1 cellular context compared by ENCODE assay signal in the genomic region with DNA sequence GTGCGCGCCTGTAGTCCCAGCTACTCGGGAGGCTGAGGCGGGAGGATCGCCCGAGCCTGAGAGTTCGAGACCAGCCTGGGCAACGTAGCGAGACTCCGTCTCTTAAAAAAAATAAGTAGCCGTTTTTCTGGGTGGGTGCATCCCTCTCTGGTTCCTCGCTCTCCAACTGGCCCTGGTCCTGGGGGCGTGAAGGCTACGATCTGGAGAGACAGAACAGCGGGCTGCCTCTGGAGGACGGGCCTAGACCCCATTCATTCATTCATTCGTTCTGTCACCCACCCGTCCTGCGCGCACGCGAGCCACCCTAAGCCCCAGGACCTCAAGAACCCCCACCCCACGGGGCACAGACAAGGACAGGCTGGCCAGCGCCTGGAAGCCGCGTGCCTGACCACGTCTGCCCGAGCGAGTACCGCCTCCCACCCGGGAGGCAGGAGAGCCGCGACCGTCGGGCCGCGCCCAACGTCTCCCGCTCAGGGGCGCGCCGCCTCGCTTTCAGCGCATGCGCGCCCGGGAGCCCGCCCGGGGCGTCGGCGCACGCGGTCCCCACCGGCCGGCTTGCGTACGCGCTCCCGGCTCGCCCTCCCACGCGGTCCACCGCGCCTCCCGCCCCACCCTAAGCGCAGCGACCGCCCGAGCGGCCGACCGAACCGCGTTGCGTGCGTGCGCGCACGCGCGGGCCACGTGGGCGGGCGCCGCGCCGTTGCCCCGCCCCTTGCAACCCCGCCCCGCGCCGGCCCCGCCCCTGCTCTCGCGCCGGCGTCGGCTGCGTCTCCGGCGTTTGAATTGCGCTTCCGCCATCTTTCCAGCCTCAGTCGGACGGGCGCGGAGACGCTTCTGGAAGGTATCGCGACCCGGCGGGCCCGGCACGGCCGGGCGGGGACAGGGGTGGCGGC.
TF ChIP-seq lines count a peak whose summit lies in the region.

Gene RAN (plus strand): TSS at position 781 of the 893 bp plus-strand sequence. CDS start 528 bp downstream, outside the sequence.

TF ChIP-seq in HepG2, 621 proteins besides CTCF, POLR2A, EP300 and RAD21 (continued from another document and continues in another):
- TF ChIP-seq CENPX (CRISPR knock-in tag; IDR thresholded peaks at IDR 0.05): no peak
- no peak for TF ChIP-seq ZNF101 (CRISPR knock-in tag; IDR thresholded peaks at IDR 0.05; ENCODE audit: borderline replicate concordance, low read depth)
- TF ChIP-seq XRCC5 (optimal IDR thresholded peaks at IDR 0.05; ENCODE audit: low read length): no peak
- 0 out of 2 replicates have a peak, but pooled peaks have one; percentile 35 for TF ChIP-seq ZNF724P (CRISPR knock-in tag; IDR thresholded peaks at IDR 0.05; ENCODE audit: borderline replicate concordance)
- TF ChIP-seq JARID2 (CRISPR knock-in tag; IDR thresholded peaks at IDR 0.05; ENCODE audit: insufficient replicate concordance): no peak
- TF ChIP-seq FOSL1 (CRISPR knock-in tag; IDR thresholded peaks at IDR 0.05; ENCODE audit: borderline replicate concordance): no peak
- no peak for TF ChIP-seq CHD2 (IDR thresholded peaks at IDR 0.05; ENCODE audit: low read depth, low read length)
- TF ChIP-seq SOX5 (CRISPR knock-in tag; IDR thresholded peaks at IDR 0.05; ENCODE audit: borderline replicate concordance): no peak
- no peak; the same call in 1 of the 2 replicates for TF ChIP-seq NFKBIZ (CRISPR knock-in tag; IDR thresholded peaks at IDR 0.05)
- no peak for TF ChIP-seq KDM6A (CRISPR knock-in tag; IDR thresholded peaks at IDR 0.05; ENCODE audit: low read depth)
- TF ChIP-seq AHR (CRISPR knock-in tag; IDR thresholded peaks at IDR 0.05): no peak
- no peak for TF ChIP-seq MTA1 (CRISPR knock-in tag; IDR thresholded peaks at IDR 0.05; ENCODE audit: borderline replicate concordance)
- TF ChIP-seq AGO1 (IDR thresholded peaks at IDR 0.05; ENCODE audit: low read depth, low read length, poor library complexity, severe bottlenecking): no peak
- no peak for TF ChIP-seq NAIF1 (CRISPR knock-in tag; IDR thresholded peaks at IDR 0.05; ENCODE audit: borderline replicate concordance)
- no peak for TF ChIP-seq HIC2 (CRISPR knock-in tag; IDR thresholded peaks at IDR 0.05; ENCODE audit: low read depth)
- TF ChIP-seq, protein P1, sequence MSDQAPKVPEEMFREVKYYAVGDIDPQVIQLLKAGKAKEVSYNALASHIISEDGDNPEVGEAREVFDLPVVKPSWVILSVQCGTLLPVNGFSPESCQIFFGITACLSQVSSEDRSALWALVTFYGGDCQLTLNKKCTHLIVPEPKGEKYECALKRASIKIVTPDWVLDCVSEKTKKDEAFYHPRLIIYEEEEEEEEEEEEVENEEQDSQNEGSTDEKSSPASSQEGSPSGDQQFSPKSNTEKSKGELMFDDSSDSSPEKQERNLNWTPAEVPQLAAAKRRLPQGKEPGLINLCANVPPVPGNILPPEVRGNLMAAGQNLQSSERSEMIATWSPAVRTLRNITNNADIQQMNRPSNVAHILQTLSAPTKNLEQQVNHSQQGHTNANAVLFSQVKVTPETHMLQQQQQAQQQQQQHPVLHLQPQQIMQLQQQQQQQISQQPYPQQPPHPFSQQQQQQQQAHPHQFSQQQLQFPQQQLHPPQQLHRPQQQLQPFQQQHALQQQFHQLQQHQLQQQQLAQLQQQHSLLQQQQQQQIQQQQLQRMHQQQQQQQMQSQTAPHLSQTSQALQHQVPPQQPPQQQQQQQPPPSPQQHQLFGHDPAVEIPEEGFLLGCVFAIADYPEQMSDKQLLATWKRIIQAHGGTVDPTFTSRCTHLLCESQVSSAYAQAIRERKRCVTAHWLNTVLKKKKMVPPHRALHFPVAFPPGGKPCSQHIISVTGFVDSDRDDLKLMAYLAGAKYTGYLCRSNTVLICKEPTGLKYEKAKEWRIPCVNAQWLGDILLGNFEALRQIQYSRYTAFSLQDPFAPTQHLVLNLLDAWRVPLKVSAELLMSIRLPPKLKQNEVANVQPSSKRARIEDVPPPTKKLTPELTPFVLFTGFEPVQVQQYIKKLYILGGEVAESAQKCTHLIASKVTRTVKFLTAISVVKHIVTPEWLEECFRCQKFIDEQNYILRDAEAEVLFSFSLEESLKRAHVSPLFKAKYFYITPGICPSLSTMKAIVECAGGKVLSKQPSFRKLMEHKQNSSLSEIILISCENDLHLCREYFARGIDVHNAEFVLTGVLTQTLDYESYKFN (CRISPR knock-in tag; conservative IDR thresholded peaks at IDR 0.05): 0 out of 2 replicates have a peak, but pooled peaks have one; percentile 18
- TF ChIP-seq, protein P2, sequence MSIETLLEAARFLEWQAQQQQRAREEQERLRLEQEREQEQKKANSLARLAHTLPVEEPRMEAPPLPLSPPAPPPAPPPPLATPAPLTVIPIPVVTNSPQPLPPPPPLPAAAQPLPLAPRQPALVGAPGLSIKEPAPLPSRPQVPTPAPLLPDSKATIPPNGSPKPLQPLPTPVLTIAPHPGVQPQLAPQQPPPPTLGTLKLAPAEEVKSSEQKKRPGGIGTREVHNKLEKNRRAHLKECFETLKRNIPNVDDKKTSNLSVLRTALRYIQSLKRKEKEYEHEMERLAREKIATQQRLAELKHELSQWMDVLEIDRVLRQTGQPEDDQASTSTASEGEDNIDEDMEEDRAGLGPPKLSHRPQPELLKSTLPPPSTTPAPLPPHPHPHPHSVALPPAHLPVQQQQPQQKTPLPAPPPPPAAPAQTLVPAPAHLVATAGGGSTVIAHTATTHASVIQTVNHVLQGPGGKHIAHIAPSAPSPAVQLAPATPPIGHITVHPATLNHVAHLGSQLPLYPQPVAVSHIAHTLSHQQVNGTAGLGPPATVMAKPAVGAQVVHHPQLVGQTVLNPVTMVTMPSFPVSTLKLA (IDR thresholded peaks at IDR 0.05): no peak
- TF ChIP-seq ZNF280B (CRISPR knock-in tag; IDR thresholded peaks at IDR 0.05; ENCODE audit: borderline replicate concordance): no peak; the same call in 1 of the 2 replicates
- no peak for TF ChIP-seq ATF6 (CRISPR knock-in tag; conservative IDR thresholded peaks at IDR 0.05)
- TF ChIP-seq JUNB (CRISPR knock-in tag; IDR thresholded peaks at IDR 0.05; ENCODE audit: borderline replicate concordance): no peak
- TF ChIP-seq ARID3A (IDR thresholded peaks at IDR 0.05; ENCODE audit: low read depth, low read length): no peak
- TF ChIP-seq ZNF597 (CRISPR knock-in tag; IDR thresholded peaks at IDR 0.05): no peak
- TF ChIP-seq ISL2 (CRISPR knock-in tag; IDR thresholded peaks at IDR 0.05): no peak; the same call in 1 of the 2 replicates
- no peak for TF ChIP-seq IKZF1 (IDR thresholded peaks at IDR 0.05)
- no peak for TF ChIP-seq TOPORS (CRISPR knock-in tag; IDR thresholded peaks at IDR 0.05)
- TF ChIP-seq ZBTB4 (CRISPR knock-in tag; IDR thresholded peaks at IDR 0.05; ENCODE audit: borderline replicate concordance): no peak
- TF ChIP-seq ZNF136 (CRISPR knock-in tag; IDR thresholded peaks at IDR 0.05; ENCODE audit: low read depth): no peak
- no peak; the same call in 1 of the 2 replicates for TF ChIP-seq NRL (CRISPR knock-in tag; IDR thresholded peaks at IDR 0.05; ENCODE audit: borderline replicate concordance)
- TF ChIP-seq ESRRA (CRISPR knock-in tag; IDR thresholded peaks at IDR 0.05; ENCODE audit: low read depth): no peak
- TF ChIP-seq, protein P3, sequence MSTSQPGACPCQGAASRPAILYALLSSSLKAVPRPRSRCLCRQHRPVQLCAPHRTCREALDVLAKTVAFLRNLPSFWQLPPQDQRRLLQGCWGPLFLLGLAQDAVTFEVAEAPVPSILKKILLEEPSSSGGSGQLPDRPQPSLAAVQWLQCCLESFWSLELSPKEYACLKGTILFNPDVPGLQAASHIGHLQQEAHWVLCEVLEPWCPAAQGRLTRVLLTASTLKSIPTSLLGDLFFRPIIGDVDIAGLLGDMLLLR (CRISPR knock-in tag; IDR thresholded peaks at IDR 0.05): peak; percentile 51; the same call in 1 of the 2 replicates
- TF ChIP-seq KAT8 (CRISPR knock-in tag; IDR thresholded peaks at IDR 0.05): no peak
- no peak for TF ChIP-seq HDAC6 (IDR thresholded peaks at IDR 0.05; ENCODE audit: low read depth, low read length)
- TF ChIP-seq SETDB1 (CRISPR knock-in tag; IDR thresholded peaks at IDR 0.05; ENCODE audit: borderline replicate concordance): no peak
- TF ChIP-seq IKZF4 (CRISPR knock-in tag; IDR thresholded peaks at IDR 0.05; ENCODE audit: borderline replicate concordance, low read depth, not compliant biosample characterization): peak; percentile 66
- TF ChIP-seq ZNF660 (CRISPR knock-in tag; IDR thresholded peaks at IDR 0.05; ENCODE audit: borderline replicate concordance, low read depth): no peak
- TF ChIP-seq ZNF256 (CRISPR knock-in tag; conservative IDR thresholded peaks at IDR 0.05): no peak
- 0 out of 2 replicates have a peak, but pooled peaks have one; percentile 33 for TF ChIP-seq ZFYVE20 (CRISPR knock-in tag; IDR thresholded peaks at IDR 0.05; ENCODE audit: borderline replicate concordance, low read depth)
